ENCODE assay signal across 19 cellular contexts in genomic region chr4:112946127-112946526, GRCh38.
DNase-seq lines count a peak whose midpoint lies in the region; ATAC-seq and TF ChIP-seq lines count a peak whose summit lies in the region.
"Had no signal": no experiment of that assay in that cellular context is flagged by ENCODE, and none has a peak within 500 bp of the region (broad histone marks: within the 10 kb centered on the region; RNA-seq: fewer than 3 reads in every experiment).

No MANE protein-coding gene starts in this region.

- no peak overlapping the region for H3T11ph ChIP-seq in H9 (ENCODE audit: low read length)

- H2AFZ ChIP-seq in H9 (ENCODE audit: low read length) = no peak overlapping the region

- H4K5ac ChIP-seq in H9 (ENCODE audit: insufficient read length, low read depth, low read length) = no peak overlapping the region

- no peak overlapping the region for H3K4ac ChIP-seq in H9 (ENCODE audit: low read depth, low read length)

- no peak overlapping the region for H3K4me2 ChIP-seq in H9 (ENCODE audit: insufficient read depth, insufficient read length, low read length)
- H3K4me2 ChIP-seq: KMS-11 had no signal

- H4K20me1 ChIP-seq in H9 (ENCODE audit: control insufficient read depth, insufficient read depth, insufficient read length) = no peaks in the 10 kb centered on the region

- H3K79me1 ChIP-seq in H9 (ENCODE audit: insufficient read depth, low read depth, low read length, poor library complexity, severe bottlenecking) = no peaks in the 10 kb centered on the region

- H3K4me3 Mint-ChIP-seq in H9 = no peak overlapping the region
- H3K4me3 Mint-ChIP-seq in glutamatergic neuron (ENCODE audit: unreplicated experiment) = peak overlapping the region; percentile 81
- H3K4me3 Mint-ChIP-seq in stimulated activated effector memory CD8-positive, alpha-beta T cell treated with anti-CD3 and anti-CD28 coated beads, Interleukin-12 subunit alpha, Interleukin-12 subunit beta, amount 100 ng/mL, for 72 hours = no peak overlapping the region
- H3K4me3 Mint-ChIP-seq: CD4-positive, alpha-beta T cell had no signal

- no peaks in the 10 kb centered on the region for H3K9me3 ChIP-seq in H9 (ENCODE audit: control insufficient read depth, low read depth, low read length)

- DNase-seq in H9 (peak; percentile 34), NCI-H82 (lab: John Stamatoyannopoulos, UW) (peak; percentile 97), glutamatergic neuron (peak; percentile 58), foreskin fibroblast (no peak), GDM1 (lab: John Stamatoyannopoulos, UW) (no peak), C1 segment of cervical spinal cord (lab: John Stamatoyannopoulos, UW) (no peak)
- no peak for DNase-seq in stimulated activated effector memory CD8-positive, alpha-beta T cell treated with anti-CD3 and anti-CD28 coated beads, Interleukin-12 subunit alpha, Interleukin-12 subunit beta, amount 100 ng/mL, for 72 hours (ENCODE audit: low spot score in 2 of 2)
- DNase-seq: CD4-positive, alpha-beta T cell; COR-L47; DND-41; IMR-90; NCI-H1105 treated with DMSO at 0.1 percent for 48 hours; NCI-H2029 treated with DMSO at 0.1 percent for 48 hours; NCI-H226; NCI-H526; NK-92 treated with Interleukin-12 subunit alpha and Interleukin-12 subunit beta, amount 100 ng/mL, for 24 hours; SIG-M5 had no signal

- no peak overlapping the region for H3K18ac ChIP-seq in H9 (ENCODE audit: insufficient read length, low read depth, low read length)

- H3K23ac ChIP-seq in H9 (ENCODE audit: insufficient read length, low read depth, low read length) = no peak overlapping the region

- no peak overlapping the region for H4K91ac ChIP-seq in H9 (ENCODE audit: insufficient read length, low read depth, low read length)

- no peaks in the 10 kb centered on the region for H3K27me3 ChIP-seq in H9 (ENCODE audit: insufficient read depth, low read length)

- no peak for TF ChIP-seq CTCF in H9 (conservative IDR thresholded peaks at IDR 0.05)
- TF ChIP-seq CTCF in glutamatergic neuron (IDR thresholded peaks at IDR 0.05; ENCODE audit: partially characterized antibody, unreplicated experiment) = no peak
- TF ChIP-seq CTCF in foreskin fibroblast (IDR thresholded peaks at IDR 0.05; ENCODE audit: low read depth, low read length) = no peak

- peak overlapping the region; percentile 26 to 79 (median 56); a peak in 3 of 7 replicates for H3K27ac Mint-ChIP-seq in H9
- H3K27ac Mint-ChIP-seq in glutamatergic neuron (ENCODE audit: unreplicated experiment) = peak overlapping the region; percentile 81
- H3K27ac Mint-ChIP-seq in stimulated activated effector memory CD8-positive, alpha-beta T cell treated with anti-CD3 and anti-CD28 coated beads, Interleukin-12 subunit alpha, Interleukin-12 subunit beta, amount 100 ng/mL, for 72 hours = no peak overlapping the region
- H3K27ac Mint-ChIP-seq: CD4-positive, alpha-beta T cell had no signal

- no peak overlapping the region for H2BK5ac ChIP-seq in H9 (ENCODE audit: insufficient read length, low read length)

- H3K36me3 Mint-ChIP-seq in H9 (ENCODE audit: insufficient read depth in 1 of 3, low read depth in 3 of 3) (peaks cover 2 to 6% (median 5%) of the 10 kb centered on the region in 3 experiments; a peak in 5 of 7 replicates), glutamatergic neuron (ENCODE audit: unreplicated experiment) (peaks cover 5% of the 10 kb centered on the region)
- H3K36me3 Mint-ChIP-seq in stimulated activated effector memory CD8-positive, alpha-beta T cell treated with anti-CD3 and anti-CD28 coated beads, Interleukin-12 subunit alpha, Interleukin-12 subunit beta, amount 100 ng/mL, for 72 hours = no peaks in the 10 kb centered on the region

- H2BK12ac ChIP-seq in H9 (ENCODE audit: insufficient read length, low read depth, low read length) = no peak overlapping the region

- H3K4me1 Mint-ChIP-seq in H9 (peaks cover 5 to 17% of the 10 kb centered on the region in 2 experiments; a peak in 3 of 4 replicates), glutamatergic neuron (ENCODE audit: low read depth, unreplicated experiment) (peaks cover 66% of the 10 kb centered on the region)
- no peaks in the 10 kb centered on the region for H3K4me1 Mint-ChIP-seq in stimulated activated effector memory CD8-positive, alpha-beta T cell treated with anti-CD3 and anti-CD28 coated beads, Interleukin-12 subunit alpha, Interleukin-12 subunit beta, amount 100 ng/mL, for 72 hours

- no peak overlapping the region for H3K56ac ChIP-seq in H9 (ENCODE audit: insufficient read length, low read depth, low read length)

- no peak overlapping the region for H3K4me3 ChIP-seq in foreskin fibroblast (ENCODE audit: low read depth in 1 of 2, low read length in 2 of 2)

- H3K79me2 ChIP-seq in H9 (ENCODE audit: insufficient read depth, low read length) = no peaks in the 10 kb centered on the region

- H2BK120ac ChIP-seq in H9 (ENCODE audit: low read depth, low read length, poor library complexity, severe bottlenecking) = no peak overlapping the region

- no peaks in the 10 kb centered on the region for H3K23me2 ChIP-seq in H9 (ENCODE audit: insufficient read length, low read depth, low read length, poor library complexity, severe bottlenecking)

- H3K9me3 Mint-ChIP-seq in H9 (peaks cover 0 to 4% of the 10 kb centered on the region in 2 experiments; a peak in 1 of 5 replicates), glutamatergic neuron (ENCODE audit: unreplicated experiment) (peaks cover 20% of the 10 kb centered on the region)
- no peaks in the 10 kb centered on the region for H3K9me3 Mint-ChIP-seq in stimulated activated effector memory CD8-positive, alpha-beta T cell treated with anti-CD3 and anti-CD28 coated beads, Interleukin-12 subunit alpha, Interleukin-12 subunit beta, amount 100 ng/mL, for 72 hours
- H3K9me3 Mint-ChIP-seq: CD4-positive, alpha-beta T cell had no signal

- H3K14ac ChIP-seq in H9 (ENCODE audit: insufficient read depth, low read length) = no peak overlapping the region

- no peak overlapping the region for H4K8ac ChIP-seq in H9 (replicated peaks; ENCODE audit: insufficient read length, low read depth, low read length)

- H3K27me3 Mint-ChIP-seq in H9 (ENCODE audit: low read depth) = no peaks in the 10 kb centered on the region
- H3K27me3 Mint-ChIP-seq in glutamatergic neuron (ENCODE audit: unreplicated experiment) = peaks cover 15% of the 10 kb centered on the region

- WGBS in H9 (ENCODE audit: extremely low coverage, insufficient read length, low lambda C conversion rate) = no CpG with 5 or more reads among the region's 7 CpGs

- no peak overlapping the region for H2AK5ac ChIP-seq in H9 (ENCODE audit: insufficient read length, low read length)

- H3K9ac ChIP-seq in H9 (ENCODE audit: extremely low read depth, insufficient read length, low read length) = no peak overlapping the region
- H3K9ac ChIP-seq: KMS-11 had no signal

- no peak overlapping the region for H3K27ac ChIP-seq in H9 (ENCODE audit: insufficient read length, low read depth, low read length)
- H3K27ac ChIP-seq: KMS-11 had no signal

- no peaks in the 10 kb centered on the region for H3K4me1 ChIP-seq in H9 (ENCODE audit: insufficient read depth, low read length)

- H2BK20ac ChIP-seq in H9 (ENCODE audit: low read depth, low read length, poor library complexity, severe bottlenecking) = no peak overlapping the region

- H2BK15ac ChIP-seq in H9 (ENCODE audit: low read depth, low read length) = no peak overlapping the region

- peak; percentile 11 for ATAC-seq in stimulated activated effector memory CD8-positive, alpha-beta T cell treated with anti-CD3 and anti-CD28 coated beads, Interleukin-12 subunit alpha, Interleukin-12 subunit beta, amount 100 ng/mL, for 72 hours
- ATAC-seq: SK-N-SH treated with all-trans-retinoic acid at 6 μM for 48 hours had no signal

Comparison
In these comparisons a context has a peak if more than half of its experiments do, and no peak if none do; other contexts are left out.
1. DNase-seq: peak in H9 (single experiment), NCI-H82 (single experiment) and glutamatergic neuron (single experiment); none in stimulated activated effector memory CD8-positive, alpha-beta T cell treated with anti-CD3 and anti-CD28 coated beads, Interleukin-12 subunit alpha, Interleukin-12 subunit beta, amount 100 ng/mL, for 72 hours (0 of 2), foreskin fibroblast (0 of 2), GDM1 (single experiment) and C1 segment of cervical spinal cord (0 of 14).